Comparison of ENCODE assay signal across 1 cellular context in the genomic region with DNA sequence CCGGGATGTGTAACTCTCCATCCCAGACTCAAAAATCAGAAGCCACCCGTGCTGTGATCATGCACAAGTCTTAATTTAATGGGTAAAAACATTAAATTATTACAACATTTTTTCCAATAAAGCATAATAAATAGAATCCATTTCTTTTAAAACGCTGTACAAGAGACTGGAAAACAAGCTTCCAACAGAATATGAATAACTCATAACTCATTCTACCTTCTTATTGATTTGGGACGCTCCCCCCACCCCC.
TF ChIP-seq lines count a peak whose summit lies in the region.

No MANE protein-coding gene starts in this region.

TF ChIP-seq in HCT116, 20 proteins besides CTCF, POLR2A, EP300 and RAD21:
- TF ChIP-seq ZFX (IDR thresholded peaks at IDR 0.05) (no peak), JUND (IDR thresholded peaks at IDR 0.05) (no peak), SIN3A (IDR thresholded peaks at IDR 0.05; ENCODE audit: low read depth) (no peak), YY1 (IDR thresholded peaks at IDR 0.05; ENCODE audit: extremely low read depth, insufficient replicate concordance, low read depth, low read length) (no peak), POLR2AphosphoS5 (IDR thresholded peaks at IDR 0.05; ENCODE audit: low read depth, low read length) (no peak), SRF (IDR thresholded peaks at IDR 0.05; ENCODE audit: low read depth) (no peak), SP1 (IDR thresholded peaks at IDR 0.05; ENCODE audit: low read depth) (no peak), CEBPB (IDR thresholded peaks at IDR 0.05; ENCODE audit: low read depth) (no peak)
